In genomic region chr3:48232232-48232631, GRCh38 we compare ENCODE assay signal across 12 cellular contexts. TPM values are rescaled to one million over a fixed set of nuclear protein-coding genes. Genes with fewer than 3 reads are reported as not detected.
DNase-seq lines count a peak whose midpoint lies in the region; ATAC-seq and TF ChIP-seq lines count a peak whose summit lies in the region.
"Had no signal": no experiment of that assay in that cellular context is flagged by ENCODE, and none has a peak within 500 bp of the region (broad histone marks: within the 10 kb centered on the region; RNA-seq: fewer than 3 reads in every experiment).

No MANE protein-coding gene starts in this region.

- WGBS in prostate gland = 21% methylated on average over 4 of the region's 4 CpGs

- H3K27me3 Mint-ChIP-seq in activated CD4-positive, alpha-beta T cell treated with anti-CD3 and anti-CD28 coated beads for 36 hours = peaks cover 3% of the 10 kb centered on the region

- no peak for TF ChIP-seq POLR2A in prostate gland (IDR thresholded peaks at IDR 0.05)

- H4K20me1 ChIP-seq in OCI-LY3 (ENCODE audit: insufficient read depth, low read length) = no peaks in the 10 kb centered on the region

- POLR2A ChIA-PET in activated CD4-positive, alpha-beta T cell treated with anti-CD3 and anti-CD28 coated beads for 36 hours (lab: Charles Lee) = no interaction called here

- no peaks in the 10 kb centered on the region for H3K9me3 Mint-ChIP-seq in activated CD4-positive, alpha-beta T cell treated with anti-CD3 and anti-CD28 coated beads for 36 hours (ENCODE audit: low read depth)

- no peaks in the 10 kb centered on the region for H3K27me3 ChIP-seq in OCI-LY3 (ENCODE audit: low read depth, low read length)
- no peaks in the 10 kb centered on the region for H3K27me3 ChIP-seq in prostate gland (replicated peaks; ENCODE audit: insufficient read depth)
- H3K27me3 ChIP-seq: SJCRH30 had no signal

- peaks cover 7% of the 10 kb centered on the region for H3K4me1 Mint-ChIP-seq in activated CD4-positive, alpha-beta T cell treated with anti-CD3 and anti-CD28 coated beads for 36 hours

- CTCF ChIA-PET in activated CD4-positive, alpha-beta T cell treated with anti-CD3 and anti-CD28 coated beads for 36 hours (lab: Charles Lee) = interaction anchor here (0.7 to 8.1 kb wide), 4 partner anchors 8 to 559 kb away, joined by 3 to 56 read pairs (median 4); partner anchors contain the start of genes CCDC51, TMA7 and ZNF589

- ATAC-seq in GM21576 (IDR thresholded peaks at IDR 0.05; ENCODE audit: unreplicated experiment) = no peak
- ATAC-seq in activated CD4-positive, alpha-beta T cell treated with anti-CD3 and anti-CD28 coated beads for 36 hours = no peak

- H3K4me1 ChIP-seq in OCI-LY3 (ENCODE audit: low read length) (peaks cover 63% of the 10 kb centered on the region), prostate gland (replicated peaks) (peaks cover 15% of the 10 kb centered on the region)
- H3K4me1 ChIP-seq: SJCRH30 had no signal

- peak overlapping the region; percentile 7; the same call in 1 of the 2 replicates for H3K9ac ChIP-seq in OCI-LY3 (ENCODE audit: low read length)
- H3K9ac ChIP-seq: KMS-11 had no signal

- H2AFZ ChIP-seq in OCI-LY3 (ENCODE audit: low read depth, low read length) = 0 out of 2 replicates have a peak overlapping the region, but pooled peaks have one; percentile 14

- intact Hi-C loops in prostate gland (cut with DNase I) = loop anchor here (5.0 kb wide), 1 partner anchor 200 kb away; the partner anchor contains the start of gene PLXNB1
- intact Hi-C loops in activated CD4-positive, alpha-beta T cell treated with anti-CD3 and anti-CD28 coated beads for 36 hours (cut with DNase I, micrococcal nuclease) = loop anchor here (1.0 to 2.0 kb wide), 2 partner anchors 204 to 317 kb away; no protein-coding TSS in a partner anchor

- no peak overlapping the region for H3K27ac Mint-ChIP-seq in activated CD4-positive, alpha-beta T cell treated with anti-CD3 and anti-CD28 coated beads for 36 hours

- no peaks in the 10 kb centered on the region for H3K36me3 Mint-ChIP-seq in activated CD4-positive, alpha-beta T cell treated with anti-CD3 and anti-CD28 coated beads for 36 hours (ENCODE audit: low read depth)

- peaks cover 7% of the 10 kb centered on the region for H3K79me2 ChIP-seq in OCI-LY3 (ENCODE audit: low read length)

- TF ChIP-seq CTCF in GM10266 (IDR thresholded peaks at IDR 0.05; ENCODE audit: control insufficient read depth, insufficient read depth, low read depth, missing control alignments) (no peak), OCI-LY3 (IDR thresholded peaks at IDR 0.05; ENCODE audit: low read depth, low read length) (no peak), fibroblast of the aortic adventitia (IDR thresholded peaks at IDR 0.05; ENCODE audit: insufficient read depth, low read length) (no peak), prostate gland (IDR thresholded peaks at IDR 0.05) (no peak)

- H3K4me3 ChIP-seq in OCI-LY3 (ENCODE audit: low read length) = no peak overlapping the region
- no peak overlapping the region for H3K4me3 ChIP-seq in fibroblast of the aortic adventitia (ENCODE audit: low read depth, low read length)
- no peak overlapping the region for H3K4me3 ChIP-seq in prostate gland
- H3K4me3 ChIP-seq: SJCRH30 had no signal

- no peak overlapping the region for H3K4me3 Mint-ChIP-seq in activated CD4-positive, alpha-beta T cell treated with anti-CD3 and anti-CD28 coated beads for 36 hours

- H3K9me3 ChIP-seq in OCI-LY3 (ENCODE audit: insufficient read depth, low read length) (no peaks in the 10 kb centered on the region), prostate gland (no peaks in the 10 kb centered on the region)
- H3K9me3 ChIP-seq: SJCRH30 had no signal

- H3K36me3 ChIP-seq in OCI-LY3 (replicated peaks; ENCODE audit: low read depth, low read length) (no peaks in the 10 kb centered on the region), prostate gland (no peaks in the 10 kb centered on the region)
- H3K36me3 ChIP-seq: SJCRH30 had no signal

- DNase-seq in GM10266 (ENCODE audit: extremely low spot score) = peak; percentile 5
- peak; percentile 45 for DNase-seq in fibroblast of the aortic adventitia (ENCODE audit: low read depth)
- peak; percentile 85 for DNase-seq in prostate gland (ENCODE audit: low spot score)
- DNase-seq in inferior parietal cortex (ENCODE audit: extremely low spot score) = no peak
- no peak for DNase-seq in activated CD4-positive, alpha-beta T cell treated with anti-CD3 and anti-CD28 coated beads for 36 hours
- no peak for DNase-seq in NCI-H1436 (lab: John Stamatoyannopoulos, UW)

- H3K4me2 ChIP-seq in OCI-LY3 (ENCODE audit: low read length) = peak overlapping the region; percentile 96
- H3K4me2 ChIP-seq: KMS-11 had no signal

- H3K27ac ChIP-seq in OCI-LY3 (ENCODE audit: low read length) (peak overlapping the region; percentile 94), prostate gland (peak overlapping the region; percentile 74 to 78)
- H3K27ac ChIP-seq: KMS-11, SJCRH30 had no signal

RNA-seq across cellular contexts. Expression of gene ZNF589, which starts 8.7 kb away (rescaled TPM):
- total RNA-seq in fibroblast of the aortic adventitia (ENCODE audit: low replicate concordance) (5.6 and 8.6 TPM in 2 replicates), prostate gland (10 to 100 TPM; 21.2 to 28.3 TPM)
- total RNA-seq in activated CD4-positive, alpha-beta T cell treated with anti-CD3 and anti-CD28 coated beads for 36 hours = 10 to 100 TPM; 28.6 to 29.6 TPM

RNA-seq across cellular contexts. Expression of gene CAMP, which starts 8.9 kb away (rescaled TPM):
- total RNA-seq in fibroblast of the aortic adventitia (ENCODE audit: low replicate concordance) = not detected in 2 replicates
- total RNA-seq in prostate gland = 1 to 10 TPM in 1 of 2 donors, not detected in 1; 2.4 TPM
- not detected for total RNA-seq in activated CD4-positive, alpha-beta T cell treated with anti-CD3 and anti-CD28 coated beads for 36 hours
- total RNA-seq: epithelial cell of proximal tubule, posterior vena cava had no signal

RNA-seq across cellular contexts. Expression of gene CDC25A, which starts 44.0 kb away (rescaled TPM):
- total RNA-seq in fibroblast of the aortic adventitia (ENCODE audit: low replicate concordance) (0.90 and 13.6 TPM in 2 replicates), prostate gland (10 to 100 TPM in 1 of 2 donors, 1 to 10 TPM in 1; 9.9 to 32.2 TPM)
- 10 to 100 TPM; 32.5 to 33.9 TPM for total RNA-seq in activated CD4-positive, alpha-beta T cell treated with anti-CD3 and anti-CD28 coated beads for 36 hours

Comparison
In these comparisons a context has a peak if more than half of its experiments do, and no peak if none do; other contexts are left out.
1. DNase-seq: peak in GM10266 (single experiment), fibroblast of the aortic adventitia (single experiment) and prostate gland (single experiment); none in inferior parietal cortex (single experiment), activated CD4-positive, alpha-beta T cell treated with anti-CD3 and anti-CD28 coated beads for 36 hours (single experiment) and NCI-H1436 (single experiment).